ENCODE assay signal across 1 cellular context in the genomic region with DNA sequence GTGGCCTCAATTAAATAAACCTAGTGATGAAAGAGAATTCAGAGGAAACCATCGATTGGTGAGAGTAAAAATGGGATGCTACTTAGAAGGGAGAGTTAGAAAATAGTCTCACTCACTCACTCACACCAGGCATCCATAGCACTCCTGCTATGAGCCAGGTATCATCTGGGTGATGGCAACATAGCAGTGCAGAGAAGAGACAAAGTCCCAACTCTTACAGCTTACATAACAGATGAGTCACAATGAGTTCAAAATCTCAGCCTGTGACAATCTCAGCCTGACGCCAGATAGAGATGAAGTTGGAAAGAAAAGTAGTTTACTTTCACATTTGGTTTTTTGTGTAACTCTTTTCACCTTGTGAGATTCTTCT.
TF ChIP-seq lines count a peak whose summit lies in the region.

No MANE protein-coding gene starts in this region.

TF ChIP-seq in HepG2, 621 proteins besides CTCF, POLR2A, EP300 and RAD21 (continued from another document and continues in another):
- TF ChIP-seq ZNF281 (CRISPR knock-in tag; IDR thresholded peaks at IDR 0.05; ENCODE audit: borderline replicate concordance) (0 out of 2 replicates have a peak, but pooled peaks have one; percentile 34), ZNF180 (CRISPR knock-in tag; IDR thresholded peaks at IDR 0.05; ENCODE audit: borderline replicate concordance, low read depth) (no peak), PAX8 (CRISPR knock-in tag; IDR thresholded peaks at IDR 0.05; ENCODE audit: borderline replicate concordance) (no peak), NCOR1 (IDR thresholded peaks at IDR 0.05; ENCODE audit: borderline replicate concordance, low read length) (no peak), ZNF7 (CRISPR knock-in tag; IDR thresholded peaks at IDR 0.05) (no peak), FOXO1 (CRISPR knock-in tag; IDR thresholded peaks at IDR 0.05) (peak; percentile 34; the same call in 1 of the 2 replicates), ZNF101 (CRISPR knock-in tag; IDR thresholded peaks at IDR 0.05; ENCODE audit: borderline replicate concordance, low read depth) (no peak), ZSCAN5A (CRISPR knock-in tag; IDR thresholded peaks at IDR 0.05; ENCODE audit: borderline replicate concordance) (no peak), ZFP41 (CRISPR knock-in tag; IDR thresholded peaks at IDR 0.05; ENCODE audit: borderline replicate concordance) (no peak), MIXL1 (CRISPR knock-in tag; IDR thresholded peaks at IDR 0.05) (peak; percentile 29; the same call in 1 of the 2 replicates), HOXD1 (CRISPR knock-in tag; IDR thresholded peaks at IDR 0.05) (no peak), ZNF441 (CRISPR knock-in tag; IDR thresholded peaks at IDR 0.05; ENCODE audit: borderline replicate concordance) (no peak), STAT6 (CRISPR knock-in tag; IDR thresholded peaks at IDR 0.05; ENCODE audit: borderline replicate concordance) (no peak), ZNF34 (CRISPR knock-in tag; IDR thresholded peaks at IDR 0.05; ENCODE audit: borderline replicate concordance) (no peak), NR2C2 (CRISPR knock-in tag; IDR thresholded peaks at IDR 0.05; ENCODE audit: borderline replicate concordance) (no peak), ETS1 (CRISPR knock-in tag; IDR thresholded peaks at IDR 0.05) (no peak), TFAP4 (IDR thresholded peaks at IDR 0.05; ENCODE audit: borderline replicate concordance, low read depth) (peak; percentile 77; the same call in 1 of the 2 replicates), ZNF589 (CRISPR knock-in tag; conservative IDR thresholded peaks at IDR 0.05) (no peak), ZFP36L1 (CRISPR knock-in tag; IDR thresholded peaks at IDR 0.05) (0 out of 2 replicates have a peak, but pooled peaks have one; percentile 53), SAFB2 (CRISPR knock-in tag; IDR thresholded peaks at IDR 0.05; ENCODE audit: borderline replicate concordance, low read depth) (no peak), KLF13 (CRISPR knock-in tag; IDR thresholded peaks at IDR 0.05) (no peak), PITX1 (CRISPR knock-in tag; IDR thresholded peaks at IDR 0.05) (no peak), TAF1 (CRISPR knock-in tag; IDR thresholded peaks at IDR 0.05) (no peak), ZNF30 (CRISPR knock-in tag; IDR thresholded peaks at IDR 0.05) (no peak), ZNF644 (CRISPR knock-in tag; IDR thresholded peaks at IDR 0.05; ENCODE audit: low read depth) (peak; percentile 36; the same call in 1 of the 2 replicates), SOX13 (IDR thresholded peaks at IDR 0.05) (no peak), SOX13 (CRISPR knock-in tag; conservative IDR thresholded peaks at IDR 0.05 in 1 of 2, IDR thresholded peaks at IDR 0.05 in 1 of 2) (peak in 1 of 2 experiments; percentile 63; a peak in 1 of 4 replicates), CENPT (CRISPR knock-in tag; IDR thresholded peaks at IDR 0.05; ENCODE audit: low read depth) (no peak), KLF16 (CRISPR knock-in tag; IDR thresholded peaks at IDR 0.05) (no peak), ZBTB1 (CRISPR knock-in tag; IDR thresholded peaks at IDR 0.05; ENCODE audit: borderline replicate concordance) (no peak), ZNF468 (CRISPR knock-in tag; IDR thresholded peaks at IDR 0.05) (no peak), ZNF530 (CRISPR knock-in tag; IDR thresholded peaks at IDR 0.05; ENCODE audit: low read depth) (no peak), DDIT3 (CRISPR knock-in tag; IDR thresholded peaks at IDR 0.05) (no peak), AGO1 (IDR thresholded peaks at IDR 0.05; ENCODE audit: low read depth, low read length, poor library complexity, severe bottlenecking) (no peak), ZNF446 (CRISPR knock-in tag; IDR thresholded peaks at IDR 0.05) (no peak), POLR2G (IDR thresholded peaks at IDR 0.05; ENCODE audit: low read depth, low read length) (no peak)
- TF ChIP-seq, protein P1, sequence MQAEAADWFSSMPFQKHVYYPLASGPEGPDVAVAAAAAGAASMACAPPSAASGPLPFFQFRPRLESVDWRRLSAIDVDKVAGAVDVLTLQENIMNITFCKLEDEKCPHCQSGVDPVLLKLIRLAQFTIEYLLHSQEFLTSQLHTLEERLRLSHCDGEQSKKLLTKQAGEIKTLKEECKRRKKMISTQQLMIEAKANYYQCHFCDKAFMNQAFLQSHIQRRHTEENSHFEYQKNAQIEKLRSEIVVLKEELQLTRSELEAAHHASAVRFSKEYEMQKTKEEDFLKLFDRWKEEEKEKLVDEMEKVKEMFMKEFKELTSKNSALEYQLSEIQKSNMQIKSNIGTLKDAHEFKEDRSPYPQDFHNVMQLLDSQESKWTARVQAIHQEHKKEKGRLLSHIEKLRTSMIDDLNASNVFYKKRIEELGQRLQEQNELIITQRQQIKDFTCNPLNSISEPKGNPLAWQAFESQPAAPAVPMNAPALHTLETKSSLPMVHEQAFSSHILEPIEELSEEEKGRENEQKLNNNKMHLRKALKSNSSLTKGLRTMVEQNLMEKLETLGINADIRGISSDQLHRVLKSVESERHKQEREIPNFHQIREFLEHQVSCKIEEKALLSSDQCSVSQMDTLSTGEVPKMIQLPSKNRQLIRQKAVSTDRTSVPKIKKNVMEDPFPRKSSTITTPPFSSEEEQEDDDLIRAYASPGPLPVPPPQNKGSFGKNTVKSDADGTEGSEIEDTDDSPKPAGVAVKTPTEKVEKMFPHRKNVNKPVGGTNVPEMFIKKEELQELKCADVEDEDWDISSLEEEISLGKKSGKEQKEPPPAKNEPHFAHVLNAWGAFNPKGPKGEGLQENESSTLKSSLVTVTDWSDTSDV (CRISPR knock-in tag; IDR thresholded peaks at IDR 0.05) = no peak
- TF ChIP-seq, protein P2, sequence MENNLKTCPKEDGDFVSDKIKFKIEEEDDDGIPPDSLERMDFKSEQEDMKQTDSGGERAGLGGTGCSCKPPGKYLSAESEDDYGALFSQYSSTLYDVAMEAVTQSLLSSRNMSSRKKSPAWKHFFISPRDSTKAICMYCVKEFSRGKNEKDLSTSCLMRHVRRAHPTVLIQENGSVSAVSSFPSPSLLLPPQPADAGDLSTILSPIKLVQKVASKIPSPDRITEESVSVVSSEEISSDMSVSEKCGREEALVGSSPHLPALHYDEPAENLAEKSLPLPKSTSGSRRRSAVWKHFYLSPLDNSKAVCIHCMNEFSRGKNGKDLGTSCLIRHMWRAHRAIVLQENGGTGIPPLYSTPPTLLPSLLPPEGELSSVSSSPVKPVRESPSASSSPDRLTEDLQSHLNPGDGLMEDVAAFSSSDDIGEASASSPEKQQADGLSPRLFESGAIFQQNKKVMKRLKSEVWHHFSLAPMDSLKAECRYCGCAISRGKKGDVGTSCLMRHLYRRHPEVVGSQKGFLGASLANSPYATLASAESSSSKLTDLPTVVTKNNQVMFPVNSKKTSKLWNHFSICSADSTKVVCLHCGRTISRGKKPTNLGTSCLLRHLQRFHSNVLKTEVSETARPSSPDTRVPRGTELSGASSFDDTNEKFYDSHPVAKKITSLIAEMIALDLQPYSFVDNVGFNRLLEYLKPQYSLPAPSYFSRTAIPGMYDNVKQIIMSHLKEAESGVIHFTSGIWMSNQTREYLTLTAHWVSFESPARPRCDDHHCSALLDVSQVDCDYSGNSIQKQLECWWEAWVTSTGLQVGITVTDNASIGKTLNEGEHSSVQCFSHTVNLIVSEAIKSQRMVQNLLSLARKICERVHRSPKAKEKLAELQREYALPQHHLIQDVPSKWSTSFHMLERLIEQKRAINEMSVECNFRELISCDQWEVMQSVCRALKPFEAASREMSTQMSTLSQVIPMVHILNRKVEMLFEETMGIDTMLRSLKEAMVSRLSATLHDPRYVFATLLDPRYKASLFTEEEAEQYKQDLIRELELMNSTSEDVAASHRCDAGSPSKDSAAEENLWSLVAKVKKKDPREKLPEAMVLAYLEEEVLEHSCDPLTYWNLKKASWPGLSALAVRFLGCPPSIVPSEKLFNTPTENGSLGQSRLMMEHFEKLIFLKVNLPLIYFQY (CRISPR knock-in tag; IDR thresholded peaks at IDR 0.05; ENCODE audit: borderline replicate concordance) = no peak
- TF ChIP-seq, protein P3, sequence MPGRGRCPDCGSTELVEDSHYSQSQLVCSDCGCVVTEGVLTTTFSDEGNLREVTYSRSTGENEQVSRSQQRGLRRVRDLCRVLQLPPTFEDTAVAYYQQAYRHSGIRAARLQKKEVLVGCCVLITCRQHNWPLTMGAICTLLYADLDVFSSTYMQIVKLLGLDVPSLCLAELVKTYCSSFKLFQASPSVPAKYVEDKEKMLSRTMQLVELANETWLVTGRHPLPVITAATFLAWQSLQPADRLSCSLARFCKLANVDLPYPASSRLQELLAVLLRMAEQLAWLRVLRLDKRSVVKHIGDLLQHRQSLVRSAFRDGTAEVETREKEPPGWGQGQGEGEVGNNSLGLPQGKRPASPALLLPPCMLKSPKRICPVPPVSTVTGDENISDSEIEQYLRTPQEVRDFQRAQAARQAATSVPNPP (CRISPR knock-in tag; IDR thresholded peaks at IDR 0.05) = no peak
- TF ChIP-seq, protein P4, sequence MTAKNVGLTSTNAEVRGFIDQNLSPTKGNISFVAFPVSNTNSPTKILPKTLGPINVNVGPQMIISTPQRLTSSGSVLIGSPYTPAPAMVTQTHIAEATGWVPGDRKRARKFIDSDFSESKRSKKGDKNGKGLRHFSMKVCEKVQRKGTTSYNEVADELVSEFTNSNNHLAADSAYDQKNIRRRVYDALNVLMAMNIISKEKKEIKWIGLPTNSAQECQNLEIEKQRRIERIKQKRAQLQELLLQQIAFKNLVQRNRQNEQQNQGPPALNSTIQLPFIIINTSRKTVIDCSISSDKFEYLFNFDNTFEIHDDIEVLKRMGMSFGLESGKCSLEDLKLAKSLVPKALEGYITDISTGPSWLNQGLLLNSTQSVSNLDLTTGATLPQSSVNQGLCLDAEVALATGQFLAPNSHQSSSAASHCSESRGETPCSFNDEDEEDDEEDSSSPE (CRISPR knock-in tag; IDR thresholded peaks at IDR 0.05) = no peak
